ENCODE assay signal across 15 cellular contexts in genomic region chr14:32457213-32457920, GRCh38.
DNase-seq lines count a peak whose midpoint lies in the region; ATAC-seq, FAIRE-seq and TF ChIP-seq lines count a peak whose summit lies in the region.
"Had no signal": no experiment of that assay in that cellular context is flagged by ENCODE, and none has a peak within 500 bp of the region (broad histone marks: within the 10 kb centered on the region; RNA-seq: fewer than 3 reads in every experiment).

No MANE protein-coding gene starts in this region.

- no peak for ATAC-seq in HG02938 (IDR thresholded peaks at IDR 0.05; ENCODE audit: unreplicated experiment)
- ATAC-seq: naive thymus-derived CD8-positive, alpha-beta T cell; sciatic nerve; stimulated activated naive CD8-positive, alpha-beta T cell treated with anti-CD3 and anti-CD28 coated beads, Interleukin-15, Interleukin-2, amounts not matched to agents 100 U/mL and 50 U/mL, for 24 hours had no signal

- TF ChIP-seq CTCF in brain microvascular endothelial cell (IDR thresholded peaks at IDR 0.05; ENCODE audit: low read depth, low read length, missing control alignments) = no peak

- H3K27ac ChIP-seq in brain microvascular endothelial cell (peak overlapping the region; percentile 78), rectal smooth muscle tissue (ENCODE audit: low read depth, low read length) (peak overlapping the region; percentile 90)
- H3K27ac ChIP-seq: C4-2B, colonic mucosa, SJCRH30 had no signal

- no peak for FAIRE-seq in frontal cortex (lab: Jason Lieb, UNC)

- peaks cover 17% of the 10 kb centered on the region for H3K4me1 ChIP-seq in rectal smooth muscle tissue (ENCODE audit: control insufficient read depth, insufficient read depth, low read length)
- H3K4me1 ChIP-seq: colonic mucosa, SJCRH30 had no signal

- no peaks in the 10 kb centered on the region for H3K36me3 ChIP-seq in brain microvascular endothelial cell (replicated peaks)
- H3K36me3 ChIP-seq in rectal smooth muscle tissue (ENCODE audit: control insufficient read depth, insufficient read depth, low read length) = no peaks in the 10 kb centered on the region
- H3K36me3 ChIP-seq: colonic mucosa, SJCRH30 had no signal

- no peaks in the 10 kb centered on the region for H3K27me3 ChIP-seq in brain microvascular endothelial cell (replicated peaks)
- no peaks in the 10 kb centered on the region for H3K27me3 ChIP-seq in rectal smooth muscle tissue (ENCODE audit: control insufficient read depth, insufficient read depth, low read length)
- H3K27me3 ChIP-seq: colonic mucosa, SJCRH30 had no signal

- H3K4me3 ChIP-seq in brain microvascular endothelial cell (ENCODE audit: low read depth, low read length) (no peak overlapping the region), rectal smooth muscle tissue (ENCODE audit: low read length) (no peak overlapping the region)
- H3K4me3 ChIP-seq: colonic mucosa, SJCRH30 had no signal

- in situ Hi-C loops in brain microvascular endothelial cell (cut with HindIII; ENCODE audit: low pct_ligation_motif_present, low sequenced_read_pairs) = no loop called here

- no peak overlapping the region for H3K9ac ChIP-seq in rectal smooth muscle tissue (ENCODE audit: low read length)

- intact Hi-C loops in posterior vena cava (cut with DNase I) = no loop called here

- DNase-seq in ELR (ENCODE audit: low read depth) = peak; percentile 17
- DNase-seq in brain microvascular endothelial cell = peak; percentile 87
- DNase-seq in hepatic stellate cell (ENCODE audit: low spot score) = peak; percentile 60
- DNase-seq in GOT3 (lab: John Stamatoyannopoulos, UW) = no peak
- DNase-seq in posterior vena cava (ENCODE audit: low spot score) = no peak
- DNase-seq in frontal cortex (ENCODE audit: low spot score in 2 of 2) = no peak
- DNase-seq: colonic mucosa; immature natural killer cell; naive thymus-derived CD8-positive, alpha-beta T cell; SJCRH30; stimulated activated naive CD8-positive, alpha-beta T cell treated with anti-CD3 and anti-CD28 coated beads, Interleukin-15, Interleukin-2, amounts not matched to agents 100 U/mL and 50 U/mL, for 24 hours had no signal

Comparison
In these comparisons a context has a peak if more than half of its experiments do, and no peak if none do; other contexts are left out.
1. DNase-seq: peak in ELR (single experiment), brain microvascular endothelial cell (single experiment) and hepatic stellate cell (single experiment); none in GOT3 (single experiment), posterior vena cava (single experiment) and frontal cortex (0 of 2).